In genomic region chrX:118763489-118763888, GRCh38 we compare ENCODE assay signal across 28 cellular contexts. TPM values are rescaled to one million over a fixed set of nuclear protein-coding genes. Genes with fewer than 3 reads are reported as not detected.
"Had no signal": no experiment of that assay in that cellular context is flagged by ENCODE, and none has a peak within 500 bp of the region (broad histone marks: within the 10 kb centered on the region; RNA-seq: fewer than 3 reads in every experiment).

No MANE protein-coding gene starts in this region.

- H3K27ac ChIP-seq: ascending aorta, breast epithelium, cardiac muscle cell, coronary artery, dorsolateral prefrontal cortex had no signal

- H3K36me3 ChIP-seq: breast epithelium, cardiac muscle cell had no signal

- H3K4me3 ChIP-seq: ascending aorta, breast epithelium, cardiac muscle cell, coronary artery, dorsolateral prefrontal cortex had no signal

- ATAC-seq: activated CD4-positive, alpha-beta T cell treated with anti-CD3 and anti-CD28 coated beads for 36 hours; activated CD8-positive, alpha-beta memory T cell treated with anti-CD3 and anti-CD28 coated beads, Interleukin-2, amount 10 ng/mL, durations not matched to agents 7 days and 5 days; activated CD8-positive, alpha-beta T cell treated with anti-CD3 and anti-CD28 coated beads, Interleukin-2, amount 10 ng/mL, durations not matched to agents 7 days and 5 days; activated naive CD4-positive, alpha-beta T cell treated with anti-CD3 and anti-CD28 coated beads, Interleukin-2, amount 50 U/mL, for 72 hours; esophagus mucosa had no signal

- FAIRE-seq: frontal cortex had no signal

- DNase-seq: activated CD4-positive, alpha-beta memory T cell treated with anti-CD3 and anti-CD28 coated beads for 36 hours; activated CD4-positive, alpha-beta T cell treated with anti-CD3 and anti-CD28 coated beads for 36 hours; activated CD4-positive, alpha-beta T cell treated with anti-CD3 and anti-CD28 coated beads, Interleukin-2, amount 10 ng/mL, durations not matched to agents 24 days and 14 days; activated CD4-positive, CD25-positive, alpha-beta regulatory T cell; activated CD4-positive, CD25-positive, alpha-beta regulatory T cell treated with anti-CD3 and anti-CD28 coated beads, Interleukin-2, amount 50 U/mL, for 72 hours; activated CD8-positive, alpha-beta memory T cell treated with anti-CD3 and anti-CD28 coated beads, Interleukin-2, amount 10 ng/mL, durations not matched to agents 7 days and 5 days; activated CD8-positive, alpha-beta memory T cell treated with anti-CD3 and anti-CD28 coated beads, Interleukin-2, amount 50 U/mL, for 4 hours; activated CD8-positive, alpha-beta T cell treated with anti-CD3 and anti-CD28 coated beads, Interleukin-2, amount 10 ng/mL, durations not matched to agents 7 days and 5 days; activated effector memory CD4-positive, alpha-beta T cell treated with anti-CD3 and anti-CD28 coated beads, Interleukin-2, amount 50 U/mL, for 16 hours; activated naive CD4-positive, alpha-beta T cell treated with anti-CD3 and anti-CD28 coated beads, Interleukin-2, amount 10 ng/mL, durations not matched to agents 7 days and 5 days; activated naive CD8-positive, alpha-beta T cell treated with anti-CD3 and anti-CD28 coated beads, Interleukin-2, amount 10 ng/mL, durations not matched to agents 7 days and 5 days; activated T-cell treated with anti-CD3 and anti-CD28 coated beads, Interleukin-2, amount 50 U/mL, for 1 hour; activated T-cell treated with anti-CD3 and anti-CD28 coated beads, Interleukin-2, amount 50 U/mL, for 48 hours; central memory CD4-positive, alpha-beta T cell; cerebellar nuclear complex; dorsolateral prefrontal cortex; effector memory CD4-positive, alpha-beta T cell; endodermal cell; foreskin fibroblast; head of caudate nucleus; T-helper 2 cell had no signal

- H3K27me3 ChIP-seq: ascending aorta, cardiac muscle cell had no signal

- H3K9me3 ChIP-seq: ascending aorta, breast epithelium had no signal

- H3K4me1 ChIP-seq: ascending aorta, breast epithelium had no signal

RNA-seq across cellular contexts. Expression of gene IL13RA1, which starts 36.1 kb away (rescaled TPM):
- total RNA-seq: activated CD8-positive, alpha-beta memory T cell treated with anti-CD3 and anti-CD28 coated beads, Interleukin-2, amount 10 ng/mL, durations not matched to agents 7 days and 5 days had no signal
